Comparison of ENCODE assay signal across 8 cellular contexts in genomic region chr2:106582431-106583143, GRCh38.
DNase-seq lines count a peak whose midpoint lies in the region; ATAC-seq, FAIRE-seq and TF ChIP-seq lines count a peak whose summit lies in the region.

No MANE protein-coding gene starts in this region.

- intact Hi-C loops in Calu3 (cut with micrococcal nuclease; ENCODE audit: unreplicated experiment) = loop anchor here (2.0 to 10.0 kb wide), 2 partner anchors 20 to 478 kb away; no protein-coding TSS in a partner anchor

- H3F3A ChIP-seq in OCI-LY1 (ENCODE audit: insufficient read depth, low read length) = no peaks in the 10 kb centered on the region

- H3K9ac ChIP-seq in OCI-LY1 (ENCODE audit: low read length) = no peak overlapping the region
- H3K9ac ChIP-seq in fibroblast of lung (ENCODE audit: insufficient read depth, low read length) = no peak overlapping the region

- no peaks in the 10 kb centered on the region for H3K4me1 ChIP-seq in OCI-LY1 (ENCODE audit: insufficient read depth, low read length, severe bottlenecking)
- peaks cover 3% of the 10 kb centered on the region for H3K4me1 ChIP-seq in fibroblast of lung (ENCODE audit: control insufficient read depth, extremely low read depth, insufficient read depth, low read length)

- peaks cover 47% of the 10 kb centered on the region for H3K27me3 Mint-ChIP-seq in Calu3 (ENCODE audit: unreplicated experiment)
- peaks cover 47% of the 10 kb centered on the region for H3K27me3 Mint-ChIP-seq in activated T-cell treated with anti-CD3 and anti-CD28 coated beads, Interleukin-2, amount 50 U/mL, for 4 hours (ENCODE audit: low read depth)
- H3K27me3 Mint-ChIP-seq in natural killer cell treated with Interleukin-12 subunit alpha and Interleukin-12 subunit beta and Interleukin-15 and Interleukin-18, amount 100 ng/mL, for 72 hours = peaks cover 34 to 45% of the 10 kb centered on the region in 2 donors
- peaks cover 46% of the 10 kb centered on the region for H3K27me3 Mint-ChIP-seq in stimulated activated naive CD8-positive, alpha-beta T cell treated with anti-CD3 and anti-CD28 coated beads, Interleukin-15, Interleukin-2, amounts not matched to agents 100 ng/mL and 50 ng/mL, for 24 hours

- CTCF ChIA-PET in Calu3 (lab: Charles Lee) = interaction anchor here (0.7 to 1.6 kb wide), 9 partner anchors 9 to 1820 kb away, joined by 3 to 26 read pairs (median 5); no protein-coding TSS in a partner anchor

- no peaks in the 10 kb centered on the region for H3K9me3 ChIP-seq in OCI-LY1 (ENCODE audit: low read length)
- H3K9me3 ChIP-seq in fibroblast of lung (ENCODE audit: control insufficient read depth, insufficient read depth, low read depth, low read length) = no peaks in the 10 kb centered on the region

- BruUV-seq in Calu3 (replicated peaks; lab: Mats Ljungman, UMichigan) = no TSS peak

- H3K36me3 Mint-ChIP-seq in Calu3 (ENCODE audit: insufficient read depth, unreplicated experiment) = no peaks in the 10 kb centered on the region
- no peaks in the 10 kb centered on the region for H3K36me3 Mint-ChIP-seq in activated T-cell treated with anti-CD3 and anti-CD28 coated beads, Interleukin-2, amount 50 U/mL, for 4 hours (ENCODE audit: insufficient read depth)
- H3K36me3 Mint-ChIP-seq in natural killer cell treated with Interleukin-12 subunit alpha and Interleukin-12 subunit beta and Interleukin-15 and Interleukin-18, amount 100 ng/mL, for 72 hours = no peaks in the 10 kb centered on the region
- H3K36me3 Mint-ChIP-seq in stimulated activated naive CD8-positive, alpha-beta T cell treated with anti-CD3 and anti-CD28 coated beads, Interleukin-15, Interleukin-2, amounts not matched to agents 100 ng/mL and 50 ng/mL, for 24 hours (ENCODE audit: low read depth) = no peaks in the 10 kb centered on the region

- peak; percentile 67 for TF ChIP-seq CTCF in Calu3 (IDR thresholded peaks at IDR 0.05; ENCODE audit: unreplicated experiment)
- TF ChIP-seq CTCF in OCI-LY1 (IDR thresholded peaks at IDR 0.05; ENCODE audit: low read length) = peak; percentile 80
- TF ChIP-seq CTCF in fibroblast of lung (conservative IDR thresholded peaks at IDR 0.05 in 1 of 2, IDR thresholded peaks at IDR 0.05 in 1 of 2; ENCODE audit: low read depth in 1 of 2, low read length in 2 of 2) = peak; percentile 91 to 94

- peak overlapping the region; percentile 43 for H3K4me3 Mint-ChIP-seq in Calu3 (ENCODE audit: low read depth, unreplicated experiment)
- peak overlapping the region; percentile 85 for H3K4me3 Mint-ChIP-seq in activated T-cell treated with anti-CD3 and anti-CD28 coated beads, Interleukin-2, amount 50 U/mL, for 4 hours
- H3K4me3 Mint-ChIP-seq in natural killer cell treated with Interleukin-12 subunit alpha and Interleukin-12 subunit beta and Interleukin-15 and Interleukin-18, amount 100 ng/mL, for 72 hours = peak overlapping the region; percentile 65
- peak overlapping the region; percentile 85 for H3K4me3 Mint-ChIP-seq in stimulated activated naive CD8-positive, alpha-beta T cell treated with anti-CD3 and anti-CD28 coated beads, Interleukin-15, Interleukin-2, amounts not matched to agents 100 ng/mL and 50 ng/mL, for 24 hours

- H3K4me2 ChIP-seq in OCI-LY1 (ENCODE audit: low read length) = peak overlapping the region; percentile 35; the same call in 1 of the 2 replicates
- peak overlapping the region; percentile 89 for H3K4me2 ChIP-seq in fibroblast of lung (ENCODE audit: extremely low read depth, insufficient read depth, low read length)

- no peaks in the 10 kb centered on the region for H3K79me2 ChIP-seq in OCI-LY1 (ENCODE audit: insufficient read depth, low read length)
- no peaks in the 10 kb centered on the region for H3K79me2 ChIP-seq in fibroblast of lung (ENCODE audit: control insufficient read depth, insufficient read depth, low read length)

- H3K27ac Mint-ChIP-seq in Calu3 (ENCODE audit: unreplicated experiment) = no peak overlapping the region
- H3K27ac Mint-ChIP-seq in natural killer cell treated with Interleukin-12 subunit alpha and Interleukin-12 subunit beta and Interleukin-15 and Interleukin-18, amount 100 ng/mL, for 72 hours = no peak overlapping the region
- no peak overlapping the region for H3K27ac Mint-ChIP-seq in stimulated activated naive CD8-positive, alpha-beta T cell treated with anti-CD3 and anti-CD28 coated beads, Interleukin-15, Interleukin-2, amounts not matched to agents 100 ng/mL and 50 ng/mL, for 24 hours

- H3K36me3 ChIP-seq in OCI-LY1 (ENCODE audit: insufficient read depth, low read length) (no peaks in the 10 kb centered on the region), fibroblast of lung (ENCODE audit: control insufficient read depth, insufficient read depth, low read length) (no peaks in the 10 kb centered on the region)

- H3K9me2 ChIP-seq in OCI-LY1 (ENCODE audit: low read depth, low read length) = no peaks in the 10 kb centered on the region

- peaks cover 9% of the 10 kb centered on the region for H3K4me1 Mint-ChIP-seq in Calu3 (ENCODE audit: low read depth, unreplicated experiment)
- peaks cover 15% of the 10 kb centered on the region for H3K4me1 Mint-ChIP-seq in activated T-cell treated with anti-CD3 and anti-CD28 coated beads, Interleukin-2, amount 50 U/mL, for 4 hours (ENCODE audit: low read depth)
- H3K4me1 Mint-ChIP-seq in natural killer cell treated with Interleukin-12 subunit alpha and Interleukin-12 subunit beta and Interleukin-15 and Interleukin-18, amount 100 ng/mL, for 72 hours (ENCODE audit: low read depth in 2 of 2) = peaks cover 9 to 12% of the 10 kb centered on the region in 2 donors
- H3K4me1 Mint-ChIP-seq in stimulated activated naive CD8-positive, alpha-beta T cell treated with anti-CD3 and anti-CD28 coated beads, Interleukin-15, Interleukin-2, amounts not matched to agents 100 ng/mL and 50 ng/mL, for 24 hours (ENCODE audit: low read depth) = peaks cover 15% of the 10 kb centered on the region

- H3K4me3 ChIP-seq in OCI-LY1 (ENCODE audit: low read depth, low read length, poor library complexity, severe bottlenecking) (no peak overlapping the region), fibroblast of lung (replicated peaks in 1 of 4; ENCODE audit: control extremely low read depth in 1 of 4, insufficient read depth in 1 of 4, low read depth in 3 of 4, low read length in 4 of 4) (peak overlapping the region; percentile 31 to 61 (median 37))

- H2AFZ ChIP-seq in OCI-LY1 (ENCODE audit: low read length) (no peak overlapping the region), fibroblast of lung (ENCODE audit: low read length) (peak overlapping the region; percentile 48)

- ATAC-seq in GM21367 (IDR thresholded peaks at IDR 0.05; ENCODE audit: unreplicated experiment) = peak; percentile 75
- peak; percentile 41 to 55 for ATAC-seq in activated T-cell treated with anti-CD3 and anti-CD28 coated beads, Interleukin-2, amount 50 U/mL, for 4 hours
- peak; percentile 64 to 72 for ATAC-seq in natural killer cell treated with Interleukin-12 subunit alpha and Interleukin-12 subunit beta and Interleukin-15 and Interleukin-18, amount 100 ng/mL, for 72 hours

- H3K27ac ChIP-seq in OCI-LY1 (ENCODE audit: low read depth, low read length, poor library complexity, severe bottlenecking) (no peak overlapping the region), fibroblast of lung (ENCODE audit: insufficient read depth, low read length) (no peak overlapping the region)

- no peaks in the 10 kb centered on the region for H3K9me3 Mint-ChIP-seq in Calu3 (ENCODE audit: low read depth, unreplicated experiment)
- H3K9me3 Mint-ChIP-seq in activated T-cell treated with anti-CD3 and anti-CD28 coated beads, Interleukin-2, amount 50 U/mL, for 4 hours = no peaks in the 10 kb centered on the region
- H3K9me3 Mint-ChIP-seq in natural killer cell treated with Interleukin-12 subunit alpha and Interleukin-12 subunit beta and Interleukin-15 and Interleukin-18, amount 100 ng/mL, for 72 hours = no peaks in the 10 kb centered on the region
- H3K9me3 Mint-ChIP-seq in stimulated activated naive CD8-positive, alpha-beta T cell treated with anti-CD3 and anti-CD28 coated beads, Interleukin-15, Interleukin-2, amounts not matched to agents 100 ng/mL and 50 ng/mL, for 24 hours = no peaks in the 10 kb centered on the region

- peak; percentile 28 for FAIRE-seq in HTR-8/SVneo (lab: Jason Lieb, UNC)

- DNase-seq in Calu3 = peak; percentile 74
- peak; percentile 84 for DNase-seq in HTR-8/SVneo (ENCODE audit: insufficient read length, low spot score)
- DNase-seq in activated T-cell treated with anti-CD3 and anti-CD28 coated beads, Interleukin-2, amount 50 U/mL, for 4 hours = peak; percentile 45
- DNase-seq in fibroblast of lung (ENCODE audit: low read depth in 2 of 2) = peak; percentile 62 to 82
- peak; percentile 75 for DNase-seq in natural killer cell treated with Interleukin-12 subunit alpha and Interleukin-12 subunit beta and Interleukin-15 and Interleukin-18, amount 100 ng/mL, for 72 hours (ENCODE audit: low spot score)

- H4K20me1 ChIP-seq in OCI-LY1 (ENCODE audit: insufficient read depth, low read length) = no peaks in the 10 kb centered on the region
- no peaks in the 10 kb centered on the region for H4K20me1 ChIP-seq in fibroblast of lung (ENCODE audit: control insufficient read depth, extremely low read depth, insufficient read depth, low read length)

- H3K27me3 ChIP-seq in OCI-LY1 (ENCODE audit: insufficient read depth, low read length) (no peaks in the 10 kb centered on the region), fibroblast of lung (ENCODE audit: control insufficient read depth, insufficient read depth, low read length) (peaks cover 7% of the 10 kb centered on the region)
